ENCODE assay signal across 14 cellular contexts in genomic region chr18:45341454-45341853, GRCh38.
"Had no signal": no experiment of that assay in that cellular context is flagged by ENCODE, and none has a peak within 500 bp of the region (broad histone marks: within the 10 kb centered on the region; RNA-seq: fewer than 3 reads in every experiment).

No MANE protein-coding gene starts in this region.

- H3K27me3 Mint-ChIP-seq: activated naive CD4-positive, alpha-beta T cell treated with anti-CD3 and anti-CD28 coated beads, Interleukin-2, amount 10 ng/mL, durations not matched to agents 7 days and 5 days; stimulated activated naive CD8-positive, alpha-beta T cell treated with anti-CD3 and anti-CD28 coated beads, Interleukin-15, amount 100 ng/mL, for 72 hours had no signal

- H3K27ac ChIP-seq: esophagus muscularis mucosa, heart right ventricle, psoas muscle, thoracic aorta had no signal

- H3K4me1 ChIP-seq: esophagus muscularis mucosa, heart right ventricle had no signal

- H3K27me3 ChIP-seq: esophagus muscularis mucosa, heart right ventricle had no signal

- H3K9me3 ChIP-seq: esophagus muscularis mucosa, heart right ventricle, mucosa of descending colon, psoas muscle, thoracic aorta had no signal

- H3K36me3 ChIP-seq: esophagus muscularis mucosa, heart right ventricle, thoracic aorta had no signal

- H3K36me3 Mint-ChIP-seq: activated naive CD4-positive, alpha-beta T cell treated with anti-CD3 and anti-CD28 coated beads, Interleukin-2, amount 10 ng/mL, durations not matched to agents 7 days and 5 days; naive thymus-derived CD8-positive, alpha-beta T cell had no signal

- H3K27ac Mint-ChIP-seq: activated CD8-positive, alpha-beta T cell treated with anti-CD3 and anti-CD28 coated beads, Interleukin-2, amount 10 ng/mL, durations not matched to agents 7 days and 5 days; activated naive CD4-positive, alpha-beta T cell treated with anti-CD3 and anti-CD28 coated beads, Interleukin-2, amount 10 ng/mL, durations not matched to agents 7 days and 5 days; activated T-helper 17 cell treated with anti-CD3 and anti-CD28 coated beads, Interleukin-2, amount 50 U/mL, for 72 hours; naive thymus-derived CD8-positive, alpha-beta T cell; stimulated activated naive CD8-positive, alpha-beta T cell treated with anti-CD3 and anti-CD28 coated beads, Interleukin-15, amount 100 ng/mL, for 72 hours had no signal

- H3K4me3 Mint-ChIP-seq: activated CD8-positive, alpha-beta T cell treated with anti-CD3 and anti-CD28 coated beads, Interleukin-2, amount 10 ng/mL, durations not matched to agents 7 days and 5 days; activated naive CD4-positive, alpha-beta T cell treated with anti-CD3 and anti-CD28 coated beads, Interleukin-2, amount 10 ng/mL, durations not matched to agents 7 days and 5 days; activated T-helper 17 cell treated with anti-CD3 and anti-CD28 coated beads, Interleukin-2, amount 50 U/mL, for 72 hours; naive thymus-derived CD8-positive, alpha-beta T cell; stimulated activated naive CD8-positive, alpha-beta T cell treated with anti-CD3 and anti-CD28 coated beads, Interleukin-15, amount 100 ng/mL, for 72 hours had no signal

- H3K4me1 Mint-ChIP-seq: activated naive CD4-positive, alpha-beta T cell treated with anti-CD3 and anti-CD28 coated beads, Interleukin-2, amount 10 ng/mL, durations not matched to agents 7 days and 5 days; activated T-helper 17 cell treated with anti-CD3 and anti-CD28 coated beads, Interleukin-2, amount 50 U/mL, for 72 hours; naive thymus-derived CD8-positive, alpha-beta T cell; stimulated activated naive CD8-positive, alpha-beta T cell treated with anti-CD3 and anti-CD28 coated beads, Interleukin-15, amount 100 ng/mL, for 72 hours had no signal

- H3K9me3 Mint-ChIP-seq: activated naive CD4-positive, alpha-beta T cell treated with anti-CD3 and anti-CD28 coated beads, Interleukin-2, amount 10 ng/mL, durations not matched to agents 7 days and 5 days; activated T-helper 17 cell treated with anti-CD3 and anti-CD28 coated beads, Interleukin-2, amount 50 U/mL, for 72 hours had no signal

- DNase-seq: activated CD4-positive, alpha-beta T cell treated with anti-CD3 and anti-CD28 coated beads for 4 hours; activated CD8-positive, alpha-beta T cell treated with anti-CD3 and anti-CD28 coated beads, Interleukin-2, amount 10 ng/mL, durations not matched to agents 7 days and 5 days; activated naive CD4-positive, alpha-beta T cell treated with anti-CD3 and anti-CD28 coated beads, Interleukin-2, amount 10 ng/mL, durations not matched to agents 7 days and 5 days; heart right ventricle; islet precursor cell; mucosa of descending colon; naive thymus-derived CD8-positive, alpha-beta T cell; nucleus accumbens; psoas muscle; stimulated activated CD4-positive, alpha-beta T cell treated with anti-CD3 and anti-CD28 coated beads, Interleukin-4, amount 100 ng/mL, for 1 hour; stimulated activated naive CD8-positive, alpha-beta T cell treated with anti-CD3 and anti-CD28 coated beads, Interleukin-15, amount 100 ng/mL, for 72 hours had no signal

- H3K4me3 ChIP-seq: esophagus muscularis mucosa, heart right ventricle, mucosa of descending colon, psoas muscle, thoracic aorta had no signal
